14 cellular contexts compared by ENCODE assay signal in the genomic region with DNA sequence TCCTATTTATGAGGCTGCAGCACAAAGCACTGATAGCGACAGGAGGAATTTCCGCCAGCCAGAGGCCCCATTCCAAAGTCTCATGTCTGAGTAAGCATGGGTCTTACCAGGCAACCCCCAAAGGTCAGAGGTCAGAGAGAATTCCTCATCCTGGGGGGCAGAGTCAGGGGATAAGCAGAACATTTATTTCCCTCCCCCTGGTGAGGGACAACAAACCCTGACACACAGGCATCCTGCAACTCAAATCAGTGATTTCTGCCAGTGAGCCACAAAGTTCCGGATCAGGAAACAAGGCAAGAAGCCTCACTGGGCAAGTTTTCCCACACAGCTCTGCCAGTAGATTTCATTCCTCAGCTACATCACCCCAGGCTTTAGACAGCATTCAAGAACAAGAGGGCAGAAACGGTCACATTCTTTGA. TPM values are rescaled to one million over a fixed set of nuclear protein-coding genes. Genes with fewer than 3 reads are reported as not detected.
DNase-seq lines count a peak whose midpoint lies in the region; ATAC-seq, FAIRE-seq and TF ChIP-seq lines count a peak whose summit lies in the region.
"Had no signal": no experiment of that assay in that cellular context is flagged by ENCODE, and none has a peak within 500 bp of the region (broad histone marks: within the 10 kb centered on the region; RNA-seq: fewer than 3 reads in every experiment).

No MANE protein-coding gene starts in this region.

- H3K9ac ChIP-seq in kidney (ENCODE audit: low read length in 2 of 2): no peak overlapping the region

- no peak for TF ChIP-seq CTCF in kidney (IDR thresholded peaks at IDR 0.05; ENCODE audit: borderline replicate concordance, extremely low read depth, insufficient read depth)

- H3K4me3 ChIP-seq in kidney (ENCODE audit: low read length in 2 of 2) (no peak overlapping the region), skeletal muscle cell (ENCODE audit: low read depth, low read length) (no peak overlapping the region)

- intact Hi-C loops in kidney (cut with DNase I): no loop called here

- no peak overlapping the region for H3K27ac ChIP-seq in kidney (ENCODE audit: low read depth in 2 of 2, low read length in 2 of 2)
- H3K27ac ChIP-seq: RWPE1 had no signal

- FAIRE-seq in kidney (lab: Jason Lieb, UNC): no peak
- no peak for FAIRE-seq in urothelium cell line (lab: Jason Lieb, UNC)

- DNase-seq in HT1080 (ENCODE audit: low read depth) (peak; percentile 95), brain pericyte (ENCODE audit: low read depth, low spot score) (peak; percentile 51), kidney (peak; percentile 80), skeletal muscle cell (ENCODE audit: low read depth) (peak; percentile 74), NOMO-1 (lab: John Stamatoyannopoulos, UW; ENCODE audit: unreplicated experiment in 2 of 2) (no peak), urothelium cell line (ENCODE audit: low spot score) (no peak)
- no peak for DNase-seq in stimulated activated CD4-positive, alpha-beta T cell treated with anti-CD3 and anti-CD28 coated beads, Interleukin-2, amount 100 ng/mL, for 24 hours
- DNase-seq: activated naive CD8-positive, alpha-beta T cell treated with anti-CD3 and anti-CD28 coated beads, Interleukin-2, amount 50 U/mL, for 24 hours; DMS79; naive B cell; NCI-H1694 had no signal

- H3K36me3 ChIP-seq in kidney (ENCODE audit: control insufficient read depth in 1 of 2, insufficient read depth in 2 of 2, low read length in 2 of 2): no peaks in the 10 kb centered on the region

- ATAC-seq in GM19395 (IDR thresholded peaks at IDR 0.05; ENCODE audit: unreplicated experiment): no peak
- ATAC-seq: activated naive CD8-positive, alpha-beta T cell treated with anti-CD3 and anti-CD28 coated beads, Interleukin-2, amount 50 U/mL, for 24 hours; HCT116 had no signal

- H3K4me1 ChIP-seq in kidney (ENCODE audit: control insufficient read depth in 1 of 2, insufficient read depth in 1 of 2, low read depth in 1 of 2, low read length in 2 of 2): peaks cover 6 to 10% of the 10 kb centered on the region in 2 donors

- no peaks in the 10 kb centered on the region for H3K9me3 ChIP-seq in kidney (ENCODE audit: control insufficient read depth in 1 of 2, low read length in 2 of 2)

RNA-seq across cellular contexts. Expression of gene ADAMTS12, which starts 37.0 kb away (rescaled TPM):
- total RNA-seq in HT1080 (2014; rRNA removed; shearing (Covaris generic)): 0.10 TPM in 2 replicates
- polyA plus RNA-seq in HT1080 (2015; cell fraction: cytosol; rRNA removed): 0.10 TPM in 1 of 2 replicates, not detected in the other
- 0.06 and 0.18 TPM in 2 replicates for polyA plus RNA-seq in HT1080 (2015; cell fraction: nucleus; rRNA removed)
- 2.0 TPM for total RNA-seq in kidney
- 0.75 TPM for polyA plus RNA-seq in kidney (ENCODE audit: insufficient read depth, low read depth, low replicate concordance)

Comparison
In these comparisons a context has a peak if more than half of its experiments do, and no peak if none do; other contexts are left out.
1. DNase-seq: peak in HT1080 (single experiment), brain pericyte (single experiment), kidney (single experiment) and skeletal muscle cell (single experiment); none in NOMO-1 (0 of 2), urothelium cell line (single experiment) and stimulated activated CD4-positive, alpha-beta T cell treated with anti-CD3 and anti-CD28 coated beads, Interleukin-2, amount 100 ng/mL, for 24 hours (0 of 2).